Comparison of ENCODE assay signal across 9 cellular contexts in genomic region chr10:72229261-72230251, GRCh38. TPM values are rescaled to one million over a fixed set of nuclear protein-coding genes. Genes with fewer than 3 reads are reported as not detected.
DNase-seq lines count a peak whose midpoint lies in the region; ATAC-seq and TF ChIP-seq lines count a peak whose summit lies in the region.
"Had no signal": no experiment of that assay in that cellular context is flagged by ENCODE, and none has a peak within 500 bp of the region (broad histone marks: within the 10 kb centered on the region; RNA-seq: fewer than 3 reads in every experiment).

No MANE protein-coding gene starts in this region.

- H3K4me1 ChIP-seq in neutrophil (ENCODE audit: control insufficient read depth in 1 of 2, insufficient read depth in 1 of 2, low read depth in 1 of 2, low read length in 1 of 2) = no peaks in the 10 kb centered on the region

- H3K4me1 Mint-ChIP-seq in CD4-positive, alpha-beta T cell (ENCODE audit: low read depth) = peaks cover 47% of the 10 kb centered on the region
- H3K4me1 Mint-ChIP-seq in HFFc6 (ENCODE audit: low read depth) = no peaks in the 10 kb centered on the region

- no peak overlapping the region for H3K4me3 Mint-ChIP-seq in CD4-positive, alpha-beta T cell
- no peak overlapping the region for H3K4me3 Mint-ChIP-seq in HFFc6

- no peak overlapping the region for H3K4me3 ChIP-seq in dorsolateral prefrontal cortex
- H3K4me3 ChIP-seq in neutrophil (ENCODE audit: low read depth in 1 of 2, low read length in 1 of 2) = no peak overlapping the region

- POLR2A ChIA-PET in CD4-positive, alpha-beta T cell (lab: Charles Lee) = interaction anchor here (0.6 to 2.0 kb wide), 5 partner anchors 8 to 67 kb away, joined by 3 to 8 read pairs (median 3); partner anchors contain the start of genes ANAPC16 and ASCC1

- H3K9me3 ChIP-seq in CD4-positive, alpha-beta T cell (ENCODE audit: control insufficient read depth, low read length) = no peaks in the 10 kb centered on the region
- no peaks in the 10 kb centered on the region for H3K9me3 ChIP-seq in neutrophil
- H3K9me3 ChIP-seq: SK-N-SH had no signal

- no peak for DNase-seq in CD4-positive, alpha-beta T cell
- DNase-seq in NCI-H345 (lab: John Stamatoyannopoulos, UW) (peak; percentile 87), dorsolateral prefrontal cortex (no peak), HFFc6 (no peak), GM10266 (ENCODE audit: extremely low spot score) (no peak), pons (ENCODE audit: low spot score) (no peak)
- DNase-seq: SK-N-SH had no signal

- TF ChIP-seq CTCF in CD4-positive, alpha-beta T cell (IDR thresholded peaks at IDR 0.05) = no peak
- TF ChIP-seq CTCF in dorsolateral prefrontal cortex (IDR thresholded peaks at IDR 0.05 in 54 of 56, conservative IDR thresholded peaks at IDR 0.05 in 2 of 56; ENCODE audit: low read depth in 1 of 56, partially characterized antibody in 56 of 56) (no peak), neutrophil (IDR thresholded peaks at IDR 0.05) (no peak), HFFc6 (IDR thresholded peaks at IDR 0.05) (no peak), GM10266 (IDR thresholded peaks at IDR 0.05; ENCODE audit: control insufficient read depth, insufficient read depth, low read depth, missing control alignments) (no peak)

- H3K36me3 ChIP-seq in neutrophil = peaks cover 54% of the 10 kb centered on the region

- no peaks in the 10 kb centered on the region for H3K27me3 Mint-ChIP-seq in CD4-positive, alpha-beta T cell
- no peaks in the 10 kb centered on the region for H3K27me3 Mint-ChIP-seq in HFFc6 (ENCODE audit: insufficient read depth)

- no peaks in the 10 kb centered on the region for H3K9me3 Mint-ChIP-seq in CD4-positive, alpha-beta T cell
- H3K9me3 Mint-ChIP-seq in HFFc6 = no peaks in the 10 kb centered on the region

- peak overlapping the region; percentile 4 for H3K27ac ChIP-seq in CD4-positive, alpha-beta T cell (ENCODE audit: low read depth, low read length)
- H3K27ac ChIP-seq in dorsolateral prefrontal cortex = peak overlapping the region in 52 of 59 donors; percentile 7 to 85 (median 60)
- H3K27ac ChIP-seq in neutrophil = peak overlapping the region; percentile 1

- intact Hi-C loops in CD4-positive, alpha-beta T cell (cut with DNase I, micrococcal nuclease) = no loop called here
- intact Hi-C loops in dorsolateral prefrontal cortex (cut with DNase I) = loop anchor here (10.0 kb wide), 3 partner anchors 175 to 335 kb away; no protein-coding TSS in a partner anchor

- ATAC-seq in CD4-positive, alpha-beta T cell (ENCODE audit: poor library complexity) = no peak
- no peak for ATAC-seq in HG03469 (IDR thresholded peaks at IDR 0.05; ENCODE audit: unreplicated experiment)

- H3K27ac Mint-ChIP-seq in CD4-positive, alpha-beta T cell = peak overlapping the region; percentile 74
- no peak overlapping the region for H3K27ac Mint-ChIP-seq in HFFc6

- CTCF ChIA-PET in CD4-positive, alpha-beta T cell (lab: Charles Lee) = interaction anchor here (0.7 to 2.9 kb wide), 6 partner anchors 19 to 181 kb away, joined by 3 to 12 read pairs (median 4); no protein-coding TSS in a partner anchor

- no peaks in the 10 kb centered on the region for H3K27me3 ChIP-seq in CD4-positive, alpha-beta T cell (ENCODE audit: control insufficient read depth, insufficient read depth, low read length)
- H3K27me3 ChIP-seq in dorsolateral prefrontal cortex = no peaks in the 10 kb centered on the region
- no peaks in the 10 kb centered on the region for H3K27me3 ChIP-seq in neutrophil

- peaks cover 62% of the 10 kb centered on the region for H3K36me3 Mint-ChIP-seq in CD4-positive, alpha-beta T cell (ENCODE audit: low read depth)
- H3K36me3 Mint-ChIP-seq in HFFc6 (ENCODE audit: low read depth) = peaks cover 6% of the 10 kb centered on the region; the same call in 1 of the 2 replicates

RNA-seq across cellular contexts. Expression of gene ASCC1, which starts 13.5 kb away (rescaled TPM):
- 10 to 100 TPM; 16.5 to 19.0 TPM for total RNA-seq in CD4-positive, alpha-beta T cell
- 10 to 100 TPM; 22.8 to 68.2 (median 40.7) TPM for total RNA-seq in dorsolateral prefrontal cortex
- 10 to 100 TPM; 21.0 to 29.6 (median 25.3) TPM for total RNA-seq in HFFc6 (2021; fragmentation: NEBNext Ultra II Directional; extraction: Animal tissue kit (Norgen Biotek cat#: 25700))

RNA-seq across cellular contexts. Expression of gene ANAPC16, which starts 13.7 kb away (rescaled TPM):
- total RNA-seq in CD4-positive, alpha-beta T cell = 10 to 100 TPM; 61.9 to 64.3 TPM
- total RNA-seq in dorsolateral prefrontal cortex = 10 to 100 TPM; 27.8 to 74.8 (median 40.9) TPM
- 10 to 100 TPM; 40.4 to 46.0 (median 40.7) TPM for total RNA-seq in HFFc6 (2021; fragmentation: NEBNext Ultra II Directional; extraction: Animal tissue kit (Norgen Biotek cat#: 25700))

RNA-seq across cellular contexts. Expression of gene DDIT4, which starts 44.2 kb away (rescaled TPM):
- total RNA-seq in CD4-positive, alpha-beta T cell = 100 to 1,000 TPM; 427 to 436 TPM
- total RNA-seq in dorsolateral prefrontal cortex = 100 to 1,000 TPM in 73 of 120 experiments, 10 to 100 TPM in 47; 33.5 to 407 (median 111) TPM
- 10 to 100 TPM; 27.7 to 32.4 (median 30.0) TPM for total RNA-seq in HFFc6 (2021; fragmentation: NEBNext Ultra II Directional; extraction: Animal tissue kit (Norgen Biotek cat#: 25700))

Comparison
In these comparisons a context has a peak if more than half of its experiments do, and no peak if none do; other contexts are left out.
1. H3K27ac ChIP-seq: peak in every context shown above with its lines; median percentile 60 in dorsolateral prefrontal cortex; 4 in CD4-positive, alpha-beta T cell; 1 in neutrophil.
2. intact Hi-C loops: an anchor here in dorsolateral prefrontal cortex (10.0 kb wide); none called in CD4-positive, alpha-beta T cell.